Comparison of ENCODE assay signal across 8 cellular contexts in the genomic region with DNA sequence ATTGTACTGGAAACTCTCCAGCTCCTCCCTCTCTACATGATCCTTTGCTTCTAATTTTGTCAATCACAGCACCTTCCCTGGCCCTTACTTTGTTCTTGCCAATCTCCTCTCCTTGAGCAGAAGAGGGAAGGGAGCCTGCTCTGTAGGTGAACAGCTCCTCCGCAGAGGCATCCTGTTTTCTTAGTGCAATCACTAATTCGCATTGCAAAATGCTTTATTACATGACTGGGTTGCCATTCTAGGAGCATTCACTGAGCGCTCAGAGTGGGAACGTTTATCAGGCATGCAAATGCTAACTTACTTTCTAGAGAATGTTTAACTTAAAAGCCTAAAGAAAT. TPM values are rescaled to one million over a fixed set of nuclear protein-coding genes. Genes with fewer than 3 reads are reported as not detected.
DNase-seq lines count a peak whose midpoint lies in the region; ATAC-seq, FAIRE-seq and TF ChIP-seq lines count a peak whose summit lies in the region.

No MANE protein-coding gene starts in this region.

- H3K27ac ChIP-seq in muscle layer of duodenum (ENCODE audit: low read length), result no peak overlapping the region

- peaks cover 32% of the 10 kb centered on the region for H3K4me1 Mint-ChIP-seq in brain

- peaks cover 23% of the 10 kb centered on the region for H3K36me3 Mint-ChIP-seq in brain

- peak overlapping the region; percentile 57 to 71 for H3K4me3 ChIP-seq in muscle layer of duodenum (ENCODE audit: low read depth in 1 of 2, low read length in 2 of 2)

- DNase-seq in EL (no peak), HTR-8/SVneo (ENCODE audit: insufficient read length, low spot score) (no peak), NCI-H1105 (lab: John Stamatoyannopoulos, UW) (no peak)

- H3K4me1 ChIP-seq in ES-I3 (ENCODE audit: insufficient read depth, low read length) (peaks cover 4% of the 10 kb centered on the region; the same call in 1 of the 2 replicates), muscle layer of duodenum (ENCODE audit: control insufficient read depth in 1 of 2, insufficient read depth in 2 of 2, low read length in 2 of 2) (peaks cover 4 to 13% of the 10 kb centered on the region in 2 donors)

- no peaks in the 10 kb centered on the region for H3K9me3 ChIP-seq in ES-I3 (ENCODE audit: control insufficient read depth, insufficient read depth, low read length)
- H3K9me3 ChIP-seq in muscle layer of duodenum (ENCODE audit: control insufficient read depth in 1 of 2, low read length in 2 of 2), result no peaks in the 10 kb centered on the region

- no peaks in the 10 kb centered on the region for H3K27me3 ChIP-seq in muscle layer of duodenum (ENCODE audit: low read depth, low read length)

- H3K9ac ChIP-seq in ES-I3 (ENCODE audit: low read depth, low read length), result peak overlapping the region; percentile 37; the same call in 1 of the 2 replicates

- TF ChIP-seq CTCF in brain (conservative IDR thresholded peaks at IDR 0.05), result no peak

- H3K9me3 Mint-ChIP-seq in brain, result peaks cover 0 to 9% (median 0%) of the 10 kb centered on the region in 5 experiments

- peak overlapping the region; percentile 62 to 85 (median 64) for H3K27ac Mint-ChIP-seq in brain

- ATAC-seq in HG03097 (IDR thresholded peaks at IDR 0.05; ENCODE audit: low FRiP score, unreplicated experiment) (peak; percentile 8), HG03521 (IDR thresholded peaks at IDR 0.05; ENCODE audit: unreplicated experiment) (no peak)

- peak overlapping the region; percentile 76 to 88 (median 81) for H3K4me3 Mint-ChIP-seq in brain

- FAIRE-seq in HTR-8/SVneo (lab: Jason Lieb, UNC), result no peak

- no peaks in the 10 kb centered on the region for H3K27me3 Mint-ChIP-seq in brain

- H3K36me3 ChIP-seq in ES-I3 (ENCODE audit: insufficient read depth, low read length), result no peaks in the 10 kb centered on the region
- H3K36me3 ChIP-seq in muscle layer of duodenum (ENCODE audit: control insufficient read depth in 1 of 2, insufficient read depth in 2 of 2, low read length in 2 of 2), result no peaks in the 10 kb centered on the region

RNA-seq across cellular contexts. Expression of a gene that starts 0.4 kb away (rescaled TPM):
- 4.9 TPM for polyA plus RNA-seq in brain (ENCODE audit: insufficient read depth, low read depth, low replicate concordance)
